In the genomic region with DNA sequence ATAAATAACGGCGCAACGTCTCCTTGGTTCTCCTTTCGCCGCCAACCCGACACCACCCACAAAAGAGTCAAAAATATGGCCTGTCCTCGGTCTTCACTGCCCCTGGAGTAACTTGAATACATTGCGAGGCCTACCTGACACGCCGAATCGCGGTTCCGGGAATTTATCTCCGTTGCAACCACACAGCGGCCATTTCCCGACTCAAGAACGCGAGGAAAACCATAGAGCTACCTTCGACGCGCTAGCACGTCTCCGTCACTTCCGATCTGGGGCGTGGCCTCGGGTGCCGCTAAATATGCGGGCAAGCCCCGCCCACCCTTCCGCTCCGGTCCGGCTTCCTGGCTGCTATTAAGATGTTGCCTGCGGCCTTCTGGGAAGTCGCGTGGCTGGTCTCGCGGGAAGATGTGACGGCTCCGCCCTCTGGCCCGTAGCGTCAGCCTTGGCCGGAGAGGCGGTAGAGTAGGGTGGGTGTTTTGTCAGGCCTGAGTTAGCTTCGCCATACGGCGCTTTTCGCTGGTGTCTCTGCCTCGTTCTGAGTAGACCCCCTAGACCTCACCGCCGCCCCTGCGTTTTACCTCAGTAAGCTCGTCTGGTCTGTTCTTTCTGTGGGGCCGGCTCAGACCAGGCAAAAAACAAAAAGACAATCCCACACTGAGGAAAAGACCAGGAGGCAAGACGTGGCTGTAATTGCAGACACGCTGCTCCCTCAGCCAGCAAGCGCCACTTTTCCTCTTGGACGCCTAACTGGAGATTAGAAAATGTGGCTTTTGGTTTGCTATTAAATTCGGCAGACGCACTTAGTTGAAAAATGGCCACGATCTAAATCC, we compare ENCODE assay signal across 1 cellular context.
TF ChIP-seq lines count a peak whose summit lies in the region.

A gene with protein sequence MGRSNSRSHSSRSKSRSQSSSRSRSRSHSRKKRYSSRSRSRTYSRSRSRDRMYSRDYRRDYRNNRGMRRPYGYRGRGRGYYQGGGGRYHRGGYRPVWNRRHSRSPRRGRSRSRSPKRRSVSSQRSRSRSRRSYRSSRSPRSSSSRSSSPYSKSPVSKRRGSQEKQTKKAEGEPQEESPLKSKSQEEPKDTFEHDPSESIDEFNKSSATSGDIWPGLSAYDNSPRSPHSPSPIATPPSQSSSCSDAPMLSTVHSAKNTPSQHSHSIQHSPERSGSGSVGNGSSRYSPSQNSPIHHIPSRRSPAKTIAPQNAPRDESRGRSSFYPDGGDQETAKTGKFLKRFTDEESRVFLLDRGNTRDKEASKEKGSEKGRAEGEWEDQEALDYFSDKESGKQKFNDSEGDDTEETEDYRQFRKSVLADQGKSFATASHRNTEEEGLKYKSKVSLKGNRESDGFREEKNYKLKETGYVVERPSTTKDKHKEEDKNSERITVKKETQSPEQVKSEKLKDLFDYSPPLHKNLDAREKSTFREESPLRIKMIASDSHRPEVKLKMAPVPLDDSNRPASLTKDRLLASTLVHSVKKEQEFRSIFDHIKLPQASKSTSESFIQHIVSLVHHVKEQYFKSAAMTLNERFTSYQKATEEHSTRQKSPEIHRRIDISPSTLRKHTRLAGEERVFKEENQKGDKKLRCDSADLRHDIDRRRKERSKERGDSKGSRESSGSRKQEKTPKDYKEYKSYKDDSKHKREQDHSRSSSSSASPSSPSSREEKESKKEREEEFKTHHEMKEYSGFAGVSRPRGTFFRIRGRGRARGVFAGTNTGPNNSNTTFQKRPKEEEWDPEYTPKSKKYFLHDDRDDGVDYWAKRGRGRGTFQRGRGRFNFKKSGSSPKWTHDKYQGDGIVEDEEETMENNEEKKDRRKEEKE (minus strand): TSS at position 268 of the 827 bp plus-strand sequence. CDS start 9,980 bp downstream, outside the sequence.

TF ChIP-seq in K562, 482 proteins besides CTCF, POLR2A, EP300 and RAD21 (continued from another document and continues in another):
- TF ChIP-seq, protein P1, sequence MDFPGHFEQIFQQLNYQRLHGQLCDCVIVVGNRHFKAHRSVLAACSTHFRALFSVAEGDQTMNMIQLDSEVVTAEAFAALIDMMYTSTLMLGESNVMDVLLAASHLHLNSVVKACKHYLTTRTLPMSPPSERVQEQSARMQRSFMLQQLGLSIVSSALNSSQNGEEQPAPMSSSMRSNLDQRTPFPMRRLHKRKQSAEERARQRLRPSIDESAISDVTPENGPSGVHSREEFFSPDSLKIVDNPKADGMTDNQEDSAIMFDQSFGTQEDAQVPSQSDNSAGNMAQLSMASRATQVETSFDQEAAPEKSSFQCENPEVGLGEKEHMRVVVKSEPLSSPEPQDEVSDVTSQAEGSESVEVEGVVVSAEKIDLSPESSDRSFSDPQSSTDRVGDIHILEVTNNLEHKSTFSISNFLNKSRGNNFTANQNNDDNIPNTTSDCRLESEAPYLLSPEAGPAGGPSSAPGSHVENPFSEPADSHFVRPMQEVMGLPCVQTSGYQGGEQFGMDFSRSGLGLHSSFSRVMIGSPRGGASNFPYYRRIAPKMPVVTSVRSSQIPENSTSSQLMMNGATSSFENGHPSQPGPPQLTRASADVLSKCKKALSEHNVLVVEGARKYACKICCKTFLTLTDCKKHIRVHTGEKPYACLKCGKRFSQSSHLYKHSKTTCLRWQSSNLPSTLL (IDR thresholded peaks at IDR 0.05): no peak
- TF ChIP-seq PML (IDR thresholded peaks at IDR 0.05; ENCODE audit: low read length): peak; percentile 97
- TF ChIP-seq PURB (CRISPR knock-in tag; IDR thresholded peaks at IDR 0.05; ENCODE audit: low read depth): no peak
- TF ChIP-seq NFIX (CRISPR knock-in tag; IDR thresholded peaks at IDR 0.05; ENCODE audit: low read depth): no peak
- TF ChIP-seq, protein P2, sequence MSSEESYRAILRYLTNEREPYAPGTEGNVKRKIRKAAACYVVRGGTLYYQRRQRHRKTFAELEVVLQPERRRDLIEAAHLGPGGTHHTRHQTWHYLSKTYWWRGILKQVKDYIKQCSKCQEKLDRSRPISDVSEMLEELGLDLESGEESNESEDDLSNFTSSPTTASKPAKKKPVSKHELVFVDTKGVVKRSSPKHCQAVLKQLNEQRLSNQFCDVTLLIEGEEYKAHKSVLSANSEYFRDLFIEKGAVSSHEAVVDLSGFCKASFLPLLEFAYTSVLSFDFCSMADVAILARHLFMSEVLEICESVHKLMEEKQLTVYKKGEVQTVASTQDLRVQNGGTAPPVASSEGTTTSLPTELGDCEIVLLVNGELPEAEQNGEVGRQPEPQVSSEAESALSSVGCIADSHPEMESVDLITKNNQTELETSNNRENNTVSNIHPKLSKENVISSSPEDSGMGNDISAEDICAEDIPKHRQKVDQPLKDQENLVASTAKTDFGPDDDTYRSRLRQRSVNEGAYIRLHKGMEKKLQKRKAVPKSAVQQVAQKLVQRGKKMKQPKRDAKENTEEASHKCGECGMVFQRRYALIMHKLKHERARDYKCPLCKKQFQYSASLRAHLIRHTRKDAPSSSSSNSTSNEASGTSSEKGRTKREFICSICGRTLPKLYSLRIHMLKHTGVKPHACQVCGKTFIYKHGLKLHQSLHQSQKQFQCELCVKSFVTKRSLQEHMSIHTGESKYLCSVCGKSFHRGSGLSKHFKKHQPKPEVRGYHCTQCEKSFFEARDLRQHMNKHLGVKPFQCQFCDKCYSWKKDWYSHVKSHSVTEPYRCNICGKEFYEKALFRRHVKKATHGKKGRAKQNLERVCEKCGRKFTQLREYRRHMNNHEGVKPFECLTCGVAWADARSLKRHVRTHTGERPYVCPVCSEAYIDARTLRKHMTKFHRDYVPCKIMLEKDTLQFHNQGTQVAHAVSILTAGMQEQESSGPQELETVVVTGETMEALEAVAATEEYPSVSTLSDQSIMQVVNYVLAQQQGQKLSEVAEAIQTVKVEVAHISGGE (CRISPR knock-in tag; IDR thresholded peaks at IDR 0.05): peak in 1 of 3 experiments; percentile 88; a peak in 2 of 6 replicates
- TF ChIP-seq HDAC8 (tag; IDR thresholded peaks at IDR 0.05): peak; percentile 86
- TF ChIP-seq ZNF134 (CRISPR knock-in tag; conservative IDR thresholded peaks at IDR 0.05): 0 out of 2 replicates have a peak, but pooled peaks have one; percentile 59
- peak; percentile 50 for TF ChIP-seq HMGN3 (IDR thresholded peaks at IDR 0.05; ENCODE audit: borderline replicate concordance, extremely low read depth, insufficient read length, low read depth, low read length)
- TF ChIP-seq CSDE1 (IDR thresholded peaks at IDR 0.05): peak in 1 of 2 experiments; percentile 65; a peak in 2 of 4 replicates
- TF ChIP-seq ZFP36 (IDR thresholded peaks at IDR 0.05; ENCODE audit: low read depth, low read length, partially characterized antibody): no peak
- TF ChIP-seq TOE1 (IDR thresholded peaks at IDR 0.05; ENCODE audit: borderline replicate concordance): peak; percentile 34
- peak; percentile 91; the same call in 1 of the 2 replicates for TF ChIP-seq TOE1 (CRISPR knock-in tag; IDR thresholded peaks at IDR 0.05; ENCODE audit: borderline replicate concordance, low read depth)
- TF ChIP-seq, protein P3, sequence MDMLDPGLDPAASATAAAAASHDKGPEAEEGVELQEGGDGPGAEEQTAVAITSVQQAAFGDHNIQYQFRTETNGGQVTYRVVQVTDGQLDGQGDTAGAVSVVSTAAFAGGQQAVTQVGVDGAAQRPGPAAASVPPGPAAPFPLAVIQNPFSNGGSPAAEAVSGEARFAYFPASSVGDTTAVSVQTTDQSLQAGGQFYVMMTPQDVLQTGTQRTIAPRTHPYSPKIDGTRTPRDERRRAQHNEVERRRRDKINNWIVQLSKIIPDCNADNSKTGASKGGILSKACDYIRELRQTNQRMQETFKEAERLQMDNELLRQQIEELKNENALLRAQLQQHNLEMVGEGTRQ (CRISPR knock-in tag; IDR thresholded peaks at IDR 0.05): no peak
- TF ChIP-seq STAT5A (IDR thresholded peaks at IDR 0.05; ENCODE audit: borderline replicate concordance, low read length): no peak
- TF ChIP-seq, protein P4, sequence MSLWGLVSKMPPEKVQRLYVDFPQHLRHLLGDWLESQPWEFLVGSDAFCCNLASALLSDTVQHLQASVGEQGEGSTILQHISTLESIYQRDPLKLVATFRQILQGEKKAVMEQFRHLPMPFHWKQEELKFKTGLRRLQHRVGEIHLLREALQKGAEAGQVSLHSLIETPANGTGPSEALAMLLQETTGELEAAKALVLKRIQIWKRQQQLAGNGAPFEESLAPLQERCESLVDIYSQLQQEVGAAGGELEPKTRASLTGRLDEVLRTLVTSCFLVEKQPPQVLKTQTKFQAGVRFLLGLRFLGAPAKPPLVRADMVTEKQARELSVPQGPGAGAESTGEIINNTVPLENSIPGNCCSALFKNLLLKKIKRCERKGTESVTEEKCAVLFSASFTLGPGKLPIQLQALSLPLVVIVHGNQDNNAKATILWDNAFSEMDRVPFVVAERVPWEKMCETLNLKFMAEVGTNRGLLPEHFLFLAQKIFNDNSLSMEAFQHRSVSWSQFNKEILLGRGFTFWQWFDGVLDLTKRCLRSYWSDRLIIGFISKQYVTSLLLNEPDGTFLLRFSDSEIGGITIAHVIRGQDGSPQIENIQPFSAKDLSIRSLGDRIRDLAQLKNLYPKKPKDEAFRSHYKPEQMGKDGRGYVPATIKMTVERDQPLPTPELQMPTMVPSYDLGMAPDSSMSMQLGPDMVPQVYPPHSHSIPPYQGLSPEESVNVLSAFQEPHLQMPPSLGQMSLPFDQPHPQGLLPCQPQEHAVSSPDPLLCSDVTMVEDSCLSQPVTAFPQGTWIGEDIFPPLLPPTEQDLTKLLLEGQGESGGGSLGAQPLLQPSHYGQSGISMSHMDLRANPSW (CRISPR knock-in tag; IDR thresholded peaks at IDR 0.05): peak; percentile 27; the same call in 1 of the 2 replicates
- peak; percentile 90; the same call in 1 of the 2 replicates for TF ChIP-seq ELF1 (tag; IDR thresholded peaks at IDR 0.05)
- TF ChIP-seq, protein P5, sequence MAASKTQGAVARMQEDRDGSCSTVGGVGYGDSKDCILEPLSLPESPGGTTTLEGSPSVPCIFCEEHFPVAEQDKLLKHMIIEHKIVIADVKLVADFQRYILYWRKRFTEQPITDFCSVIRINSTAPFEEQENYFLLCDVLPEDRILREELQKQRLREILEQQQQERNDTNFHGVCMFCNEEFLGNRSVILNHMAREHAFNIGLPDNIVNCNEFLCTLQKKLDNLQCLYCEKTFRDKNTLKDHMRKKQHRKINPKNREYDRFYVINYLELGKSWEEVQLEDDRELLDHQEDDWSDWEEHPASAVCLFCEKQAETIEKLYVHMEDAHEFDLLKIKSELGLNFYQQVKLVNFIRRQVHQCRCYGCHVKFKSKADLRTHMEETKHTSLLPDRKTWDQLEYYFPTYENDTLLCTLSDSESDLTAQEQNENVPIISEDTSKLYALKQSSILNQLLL (CRISPR knock-in tag; IDR thresholded peaks at IDR 0.05; ENCODE audit: borderline replicate concordance): no peak
- no peak for TF ChIP-seq ARID2 (IDR thresholded peaks at IDR 0.05)
- TF ChIP-seq, protein P6, sequence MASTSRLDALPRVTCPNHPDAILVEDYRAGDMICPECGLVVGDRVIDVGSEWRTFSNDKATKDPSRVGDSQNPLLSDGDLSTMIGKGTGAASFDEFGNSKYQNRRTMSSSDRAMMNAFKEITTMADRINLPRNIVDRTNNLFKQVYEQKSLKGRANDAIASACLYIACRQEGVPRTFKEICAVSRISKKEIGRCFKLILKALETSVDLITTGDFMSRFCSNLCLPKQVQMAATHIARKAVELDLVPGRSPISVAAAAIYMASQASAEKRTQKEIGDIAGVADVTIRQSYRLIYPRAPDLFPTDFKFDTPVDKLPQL (IDR thresholded peaks at IDR 0.05; ENCODE audit: extremely low read depth, insufficient read length): peak; percentile 86
- TF ChIP-seq RB1 (IDR thresholded peaks at IDR 0.05; ENCODE audit: low read depth): peak; percentile 17
- no peak; the same call in 1 of the 2 replicates for TF ChIP-seq JUN (IDR thresholded peaks at IDR 0.05; ENCODE audit: borderline replicate concordance, low read depth, low read length)
- no peak; the same call in 1 of the 2 replicates for TF ChIP-seq JUN (CRISPR knock-in tag; IDR thresholded peaks at IDR 0.05; ENCODE audit: borderline replicate concordance)
- TF ChIP-seq RCOR1 (IDR thresholded peaks at IDR 0.05; ENCODE audit: borderline replicate concordance in 1 of 2, low read depth in 2 of 2, low read length in 2 of 2): no peak
- no peak for TF ChIP-seq NCOA2 (IDR thresholded peaks at IDR 0.05; ENCODE audit: partially characterized antibody in 2 of 2)
- no peak for TF ChIP-seq NFYB (IDR thresholded peaks at IDR 0.05; ENCODE audit: extremely low read depth, insufficient read length)
- TF ChIP-seq ZNF212 (CRISPR knock-in tag; IDR thresholded peaks at IDR 0.05): no peak
- TF ChIP-seq HIVEP1 (CRISPR knock-in tag; IDR thresholded peaks at IDR 0.05): peak; percentile 72; the same call in 1 of the 2 replicates
- TF ChIP-seq ZNF764 (CRISPR knock-in tag; IDR thresholded peaks at IDR 0.05; ENCODE audit: low read depth): no peak
- TF ChIP-seq ZNF830 (CRISPR knock-in tag; IDR thresholded peaks at IDR 0.05): peak; percentile 84; the same call in 1 of the 2 replicates
- no peak for TF ChIP-seq PRMT5 (CRISPR knock-in tag; IDR thresholded peaks at IDR 0.05)
- TF ChIP-seq, protein P7, sequence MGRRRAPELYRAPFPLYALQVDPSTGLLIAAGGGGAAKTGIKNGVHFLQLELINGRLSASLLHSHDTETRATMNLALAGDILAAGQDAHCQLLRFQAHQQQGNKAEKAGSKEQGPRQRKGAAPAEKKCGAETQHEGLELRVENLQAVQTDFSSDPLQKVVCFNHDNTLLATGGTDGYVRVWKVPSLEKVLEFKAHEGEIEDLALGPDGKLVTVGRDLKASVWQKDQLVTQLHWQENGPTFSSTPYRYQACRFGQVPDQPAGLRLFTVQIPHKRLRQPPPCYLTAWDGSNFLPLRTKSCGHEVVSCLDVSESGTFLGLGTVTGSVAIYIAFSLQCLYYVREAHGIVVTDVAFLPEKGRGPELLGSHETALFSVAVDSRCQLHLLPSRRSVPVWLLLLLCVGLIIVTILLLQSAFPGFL (CRISPR knock-in tag; IDR thresholded peaks at IDR 0.05): no peak
- TF ChIP-seq GATA2 (CRISPR knock-in tag; IDR thresholded peaks at IDR 0.05): no peak
- peak; percentile 37 for TF ChIP-seq ASH1L (IDR thresholded peaks at IDR 0.05; ENCODE audit: borderline replicate concordance, low read depth, partially characterized antibody)
- TF ChIP-seq XRCC4 (IDR thresholded peaks at IDR 0.05; ENCODE audit: extremely low read depth, insufficient read depth, insufficient read length): no peak
- TF ChIP-seq, protein P8, sequence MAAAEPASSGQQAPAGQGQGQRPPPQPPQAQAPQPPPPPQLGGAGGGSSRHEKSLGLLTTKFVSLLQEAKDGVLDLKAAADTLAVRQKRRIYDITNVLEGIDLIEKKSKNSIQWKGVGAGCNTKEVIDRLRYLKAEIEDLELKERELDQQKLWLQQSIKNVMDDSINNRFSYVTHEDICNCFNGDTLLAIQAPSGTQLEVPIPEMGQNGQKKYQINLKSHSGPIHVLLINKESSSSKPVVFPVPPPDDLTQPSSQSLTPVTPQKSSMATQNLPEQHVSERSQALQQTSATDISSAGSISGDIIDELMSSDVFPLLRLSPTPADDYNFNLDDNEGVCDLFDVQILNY (CRISPR knock-in tag; IDR thresholded peaks at IDR 0.05): peak; percentile 86
- TF ChIP-seq, protein P9, sequence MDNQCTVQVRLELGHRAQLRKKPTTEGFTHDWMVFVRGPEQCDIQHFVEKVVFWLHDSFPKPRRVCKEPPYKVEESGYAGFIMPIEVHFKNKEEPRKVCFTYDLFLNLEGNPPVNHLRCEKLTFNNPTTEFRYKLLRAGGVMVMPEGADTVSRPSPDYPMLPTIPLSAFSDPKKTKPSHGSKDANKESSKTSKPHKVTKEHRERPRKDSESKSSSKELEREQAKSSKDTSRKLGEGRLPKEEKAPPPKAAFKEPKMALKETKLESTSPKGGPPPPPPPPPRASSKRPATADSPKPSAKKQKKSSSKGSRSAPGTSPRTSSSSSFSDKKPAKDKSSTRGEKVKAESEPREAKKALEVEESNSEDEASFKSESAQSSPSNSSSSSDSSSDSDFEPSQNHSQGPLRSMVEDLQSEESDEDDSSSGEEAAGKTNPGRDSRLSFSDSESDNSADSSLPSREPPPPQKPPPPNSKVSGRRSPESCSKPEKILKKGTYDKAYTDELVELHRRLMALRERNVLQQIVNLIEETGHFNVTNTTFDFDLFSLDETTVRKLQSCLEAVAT (IDR thresholded peaks at IDR 0.05): peak; percentile 86 to 88
